ENCODE assay signal across 30 cellular contexts in the genomic region with DNA sequence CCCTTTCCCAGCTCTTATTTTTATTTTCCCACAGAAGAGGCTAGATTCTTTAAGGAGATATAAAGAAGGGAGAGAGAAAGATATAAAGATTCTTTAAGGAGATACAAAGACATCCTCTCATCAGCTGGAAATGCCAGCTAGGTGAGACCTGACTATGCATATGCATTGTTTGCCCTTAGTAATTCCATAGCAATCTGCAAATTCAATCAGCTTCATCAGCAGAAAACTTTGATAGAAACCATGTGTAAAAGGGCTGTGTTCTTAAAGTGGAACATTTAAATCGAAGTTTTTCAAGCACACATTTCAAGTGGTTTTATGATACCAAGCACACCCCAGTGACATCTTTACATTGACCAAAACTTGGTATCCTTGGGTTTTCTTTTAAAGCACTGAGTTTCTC. TPM values are rescaled to one million over a fixed set of nuclear protein-coding genes. Genes with fewer than 3 reads are reported as not detected.
DNase-seq lines count a peak whose midpoint lies in the region; ATAC-seq and TF ChIP-seq lines count a peak whose summit lies in the region.
"Had no signal": no experiment of that assay in that cellular context is flagged by ENCODE, and none has a peak within 500 bp of the region (broad histone marks: within the 10 kb centered on the region; RNA-seq: fewer than 3 reads in every experiment).

No MANE protein-coding gene starts in this region.

- no peak for TF ChIP-seq CTCF in HFFc6 (IDR thresholded peaks at IDR 0.05)
- no peak for TF ChIP-seq CTCF in chondrocyte (IDR thresholded peaks at IDR 0.05)

- no peak overlapping the region for H3K9ac ChIP-seq in mesendoderm (ENCODE audit: low read length)
- H3K9ac ChIP-seq in subcutaneous abdominal adipose tissue (ENCODE audit: low read length in 5 of 5): peak overlapping the region in 2 of 5 donors; percentile 29 to 70

- H4K5ac ChIP-seq in mesendoderm (ENCODE audit: low read length): no peak overlapping the region

- H3K9me3 ChIP-seq in subcutaneous abdominal adipose tissue (ENCODE audit: control insufficient read depth in 5 of 5, low read length in 5 of 5): no peaks in the 10 kb centered on the region
- H3K9me3 ChIP-seq: SJCRH30, upper lobe of left lung had no signal

- H3K27ac Mint-ChIP-seq in HFFc6 (peak overlapping the region; percentile 86), chondrocyte (ENCODE audit: unreplicated experiment) (peak overlapping the region; percentile 95)
- H3K27ac Mint-ChIP-seq: activated CD8-positive, alpha-beta T cell treated with anti-CD3 and anti-CD28 coated beads for 36 hours; activated naive CD8-positive, alpha-beta T cell treated with anti-CD3 and anti-CD28 coated beads, Interleukin-2, amount 10 ng/mL, durations not matched to agents 7 days and 5 days; progenitor cell of endocrine pancreas had no signal

- no peak overlapping the region for H2BK5ac ChIP-seq in mesendoderm (ENCODE audit: low read length)

- H3K4me2 ChIP-seq in mesendoderm (ENCODE audit: low read length): no peak overlapping the region

- no peaks in the 10 kb centered on the region for H3K79me2 ChIP-seq in mesendoderm (ENCODE audit: control insufficient read depth, insufficient read depth, low read length)

- H4K8ac ChIP-seq in mesendoderm (ENCODE audit: low read depth, low read length): no peak overlapping the region

- H3K56ac ChIP-seq in mesendoderm (ENCODE audit: low read length): no peak overlapping the region

- peaks cover 66% of the 10 kb centered on the region for H3K4me1 Mint-ChIP-seq in HFFc6 (ENCODE audit: low read depth)
- H3K4me1 Mint-ChIP-seq in chondrocyte (ENCODE audit: low read depth): peaks cover 87% of the 10 kb centered on the region
- peaks cover 2% of the 10 kb centered on the region for H3K4me1 Mint-ChIP-seq in activated T-cell treated with anti-CD3 and anti-CD28 coated beads, Interleukin-2, amount 50 U/mL, for 4 hours (ENCODE audit: low read depth)
- H3K4me1 Mint-ChIP-seq: stimulated activated naive CD8-positive, alpha-beta T cell treated with anti-CD3 and anti-CD28 coated beads, Interleukin-15, amount 100 ng/mL, for 72 hours had no signal

- WGBS in mesendoderm (ENCODE audit: extremely low coverage, insufficient coverage, low lambda C conversion rate): no CpG with 5 or more reads among the region's 1 CpG

- no peak overlapping the region for H3K4ac ChIP-seq in mesendoderm (ENCODE audit: low read depth, low read length)

- H3K79me1 ChIP-seq in mesendoderm (ENCODE audit: low read length): no peaks in the 10 kb centered on the region

- H3K27me3 ChIP-seq in mesendoderm (ENCODE audit: insufficient read depth, low read length, poor library complexity) (no peaks in the 10 kb centered on the region), subcutaneous abdominal adipose tissue (ENCODE audit: control insufficient read depth in 5 of 5, insufficient read depth in 4 of 5, low read length in 5 of 5) (peaks cover 0 to 2% (median 0%) of the 10 kb centered on the region in 5 donors)
- H3K27me3 ChIP-seq: SJCRH30, upper lobe of left lung had no signal

- H2BK15ac ChIP-seq in mesendoderm (replicated peaks; ENCODE audit: low read depth): no peak overlapping the region

- H3K4me3 Mint-ChIP-seq in HFFc6: peak overlapping the region; percentile 83
- peak overlapping the region; percentile 37 for H3K4me3 Mint-ChIP-seq in chondrocyte (ENCODE audit: unreplicated experiment)
- H3K4me3 Mint-ChIP-seq in activated T-cell treated with anti-CD3 and anti-CD28 coated beads, Interleukin-2, amount 50 U/mL, for 4 hours: no peak overlapping the region
- H3K4me3 Mint-ChIP-seq: activated CD8-positive, alpha-beta T cell treated with anti-CD3 and anti-CD28 coated beads for 36 hours; activated naive CD8-positive, alpha-beta T cell treated with anti-CD3 and anti-CD28 coated beads, Interleukin-2, amount 10 ng/mL, durations not matched to agents 7 days and 5 days; H9; stimulated activated naive CD8-positive, alpha-beta T cell treated with anti-CD3 and anti-CD28 coated beads, Interleukin-15, amount 100 ng/mL, for 72 hours had no signal

- no peak for ATAC-seq in HG02973 (IDR thresholded peaks at IDR 0.05; ENCODE audit: unreplicated experiment)
- ATAC-seq in activated T-cell treated with anti-CD3 and anti-CD28 coated beads, Interleukin-2, amount 50 U/mL, for 4 hours: no peak
- ATAC-seq: activated CD4-positive, CD25-positive, alpha-beta regulatory T cell treated with anti-CD3 and anti-CD28 coated beads, Interleukin-2, amount 50 U/mL, for 24 hours; activated CD8-positive, alpha-beta T cell treated with anti-CD3 and anti-CD28 coated beads for 36 hours; K562; stimulated activated naive CD8-positive, alpha-beta T cell treated with anti-CD3 and anti-CD28 coated beads, Interleukin-15, amount 100 ng/mL, for 72 hours had no signal

- H3K23ac ChIP-seq in mesendoderm (ENCODE audit: low read length): no peak overlapping the region

- no peak overlapping the region for H3K4me3 ChIP-seq in mesendoderm (ENCODE audit: low read length)
- H3K4me3 ChIP-seq in subcutaneous abdominal adipose tissue (ENCODE audit: low read depth in 1 of 5, low read length in 5 of 5): no peak overlapping the region
- H3K4me3 ChIP-seq: K562, SJCRH30, skin epidermis, upper lobe of left lung had no signal

- H3K27me3 Mint-ChIP-seq in HFFc6 (ENCODE audit: insufficient read depth) (no peaks in the 10 kb centered on the region), chondrocyte (ENCODE audit: low read depth) (no peaks in the 10 kb centered on the region)
- H3K27me3 Mint-ChIP-seq in activated T-cell treated with anti-CD3 and anti-CD28 coated beads, Interleukin-2, amount 50 U/mL, for 4 hours (ENCODE audit: low read depth): no peaks in the 10 kb centered on the region
- H3K27me3 Mint-ChIP-seq: activated CD8-positive, alpha-beta T cell treated with anti-CD3 and anti-CD28 coated beads for 36 hours; activated naive CD8-positive, alpha-beta T cell treated with anti-CD3 and anti-CD28 coated beads, Interleukin-2, amount 10 ng/mL, durations not matched to agents 7 days and 5 days; progenitor cell of endocrine pancreas; stimulated activated naive CD8-positive, alpha-beta T cell treated with anti-CD3 and anti-CD28 coated beads, Interleukin-15, amount 100 ng/mL, for 72 hours had no signal

- no peak overlapping the region for H2BK120ac ChIP-seq in mesendoderm (ENCODE audit: low read depth, low read length)

- H3K18ac ChIP-seq in mesendoderm (ENCODE audit: low read length): no peak overlapping the region

- H3K27ac ChIP-seq in mesendoderm (ENCODE audit: low read depth, low read length) (no peak overlapping the region), subcutaneous abdominal adipose tissue (ENCODE audit: low read depth, low read length) (peak overlapping the region; percentile 89)
- H3K27ac ChIP-seq: SJCRH30 had no signal

- H2AK5ac ChIP-seq in mesendoderm (ENCODE audit: low read length): no peak overlapping the region

- H3K36me3 Mint-ChIP-seq in HFFc6 (ENCODE audit: low read depth) (no peaks in the 10 kb centered on the region), chondrocyte (ENCODE audit: low read depth) (peaks cover 4% of the 10 kb centered on the region)
- H3K36me3 Mint-ChIP-seq in activated T-cell treated with anti-CD3 and anti-CD28 coated beads, Interleukin-2, amount 50 U/mL, for 4 hours (ENCODE audit: insufficient read depth): peaks cover 3% of the 10 kb centered on the region
- H3K36me3 Mint-ChIP-seq: activated naive CD8-positive, alpha-beta T cell treated with anti-CD3 and anti-CD28 coated beads, Interleukin-2, amount 10 ng/mL, durations not matched to agents 7 days and 5 days had no signal

- H3K4me1 ChIP-seq in mesendoderm (ENCODE audit: control insufficient read depth, low read depth, low read length) (no peaks in the 10 kb centered on the region), subcutaneous abdominal adipose tissue (ENCODE audit: control insufficient read depth in 5 of 5, insufficient read depth in 5 of 5, low read length in 5 of 5) (peaks cover 2 to 57% (median 52%) of the 10 kb centered on the region in 5 donors)

- H3K36me3 ChIP-seq in mesendoderm (ENCODE audit: control insufficient read depth, insufficient read depth, low read length) (no peaks in the 10 kb centered on the region), subcutaneous abdominal adipose tissue (ENCODE audit: control insufficient read depth in 5 of 5, insufficient read depth in 5 of 5, low read length in 5 of 5) (no peaks in the 10 kb centered on the region)
- H3K36me3 ChIP-seq: SJCRH30, upper lobe of left lung had no signal

- DNase-seq in HFFc6 (no peak), chondrocyte (ENCODE audit: low spot score) (no peak), mesendoderm (peak; percentile 45), activated gamma-delta T cell treated with Interleukin-2 at 50 U/mL for 16 hours (no peak)
- DNase-seq in activated T-cell treated with anti-CD3 and anti-CD28 coated beads, Interleukin-2, amount 50 U/mL, for 48 hours: no peak
- no peak for DNase-seq in activated T-cell treated with anti-CD3 and anti-CD28 coated beads, Interleukin-2, amount 50 U/mL, for 4 hours
- DNase-seq: activated CD8-positive, alpha-beta T cell treated with anti-CD3 and anti-CD28 coated beads for 36 hours; activated effector memory CD4-positive, alpha-beta T cell treated with anti-CD3 and anti-CD28 coated beads, Interleukin-2, amount 50 U/mL, for 16 hours; activated naive CD8-positive, alpha-beta T cell treated with anti-CD3 and anti-CD28 coated beads, Interleukin-2, amount 10 ng/mL, durations not matched to agents 7 days and 5 days; activated T-cell treated with anti-CD3 and anti-CD28 coated beads for 4 hours; C1 segment of cervical spinal cord; central memory CD4-positive, alpha-beta T cell; DMS79; GF-D8; H9; mammary epithelial cell; NCI-H1105 treated with DMSO at 0.1 percent for 48 hours; NCI-H2081; NCI-H345; SJCRH30; stimulated activated CD4-positive, alpha-beta T cell treated with anti-CD3 and anti-CD28 coated beads, Interleukin-1b, Interleukin-23, amount 100 ng/mL, for 48 hours; stimulated activated CD8-positive, alpha-beta memory T cell treated with anti-CD3 and anti-CD28 coated beads, Interleukin-4, amount 100 ng/mL, for 48 hours; stimulated activated naive CD8-positive, alpha-beta T cell treated with anti-CD3 and anti-CD28 coated beads, Interleukin-15, amount 100 ng/mL, for 72 hours; upper lobe of left lung had no signal

- H3K9me3 Mint-ChIP-seq in HFFc6 (no peaks in the 10 kb centered on the region), chondrocyte (ENCODE audit: low read depth) (peaks cover 13% of the 10 kb centered on the region)
- H3K9me3 Mint-ChIP-seq in activated T-cell treated with anti-CD3 and anti-CD28 coated beads, Interleukin-2, amount 50 U/mL, for 4 hours: no peaks in the 10 kb centered on the region
- H3K9me3 Mint-ChIP-seq: activated CD8-positive, alpha-beta T cell treated with anti-CD3 and anti-CD28 coated beads for 36 hours; activated naive CD8-positive, alpha-beta T cell treated with anti-CD3 and anti-CD28 coated beads, Interleukin-2, amount 10 ng/mL, durations not matched to agents 7 days and 5 days; stimulated activated naive CD8-positive, alpha-beta T cell treated with anti-CD3 and anti-CD28 coated beads, Interleukin-15, amount 100 ng/mL, for 72 hours had no signal

RNA-seq across cellular contexts. Expression of a gene that starts 24.1 kb away (rescaled TPM):
- total RNA-seq in HFFc6 (2021; fragmentation: NEBNext Ultra II Directional; extraction: Animal tissue kit (Norgen Biotek cat#: 25700)): 100 to 1,000 TPM; 409 to 808 (median 455) TPM
- total RNA-seq in chondrocyte: 744 to 1,032 TPM (median 1,007 TPM) in 3 replicates
- 17.6 TPM for polyA plus RNA-seq in mesendoderm (2013, experiment 1 of 2)
- 18.1 TPM for polyA plus RNA-seq in mesendoderm (2013, experiment 2 of 2)
- 10 to 100 TPM in 1 of 3 donors, 1 to 10 TPM in 2; 7.0 to 13.1 (median 8.8) TPM for total RNA-seq in activated T-cell treated with anti-CD3 and anti-CD28 coated beads, Interleukin-2, amount 50 U/mL, for 4 hours

Comparison
In these comparisons a context has a peak if more than half of its experiments do, and no peak if none do; other contexts are left out.
1. RNA of a gene that starts 24.1 kb away (total RNA-seq): 744 to 1,032 TPM in chondrocyte and 409 to 808 TPM in HFFc6; 7.0 to 13.1 TPM in activated T-cell treated with anti-CD3 and anti-CD28 coated beads, Interleukin-2, amount 50 U/mL, for 4 hours; every median in the first group is over 10 times any median in the second.